11 cellular contexts compared by ENCODE assay signal in the genomic region with DNA sequence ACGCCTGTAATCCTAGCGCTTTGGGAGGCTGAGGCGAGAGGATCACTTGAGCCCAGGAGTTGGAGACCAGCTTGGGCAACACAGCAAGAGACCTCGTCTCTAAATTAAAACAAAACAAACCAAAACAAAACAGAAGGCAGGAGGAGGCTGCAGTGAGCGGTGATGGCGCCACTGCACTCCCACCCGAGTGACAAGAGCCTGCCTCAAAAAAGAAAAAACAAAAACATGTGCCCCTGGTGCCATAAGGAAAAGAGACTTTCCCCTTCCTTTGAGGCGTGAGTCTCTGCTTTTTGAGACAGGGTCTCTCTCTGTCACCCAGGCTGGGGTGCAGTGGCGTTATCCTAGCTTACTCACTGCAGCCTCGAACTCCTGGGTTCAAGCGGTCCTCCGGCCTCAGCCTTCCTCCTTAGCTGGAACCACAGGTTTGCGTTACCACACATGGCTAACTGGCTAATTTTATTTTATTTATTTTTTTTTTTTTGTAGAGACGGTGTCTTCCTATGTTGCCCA. TPM values are rescaled to one million over a fixed set of nuclear protein-coding genes. Genes with fewer than 3 reads are reported as not detected.
DNase-seq lines count a peak whose midpoint lies in the region; ATAC-seq and TF ChIP-seq lines count a peak whose summit lies in the region.
"Had no signal": no experiment of that assay in that cellular context is flagged by ENCODE, and none has a peak within 500 bp of the region (broad histone marks: within the 10 kb centered on the region; RNA-seq: fewer than 3 reads in every experiment).

No MANE protein-coding gene starts in this region.

- no peaks in the 10 kb centered on the region for H3K4me1 ChIP-seq in Loucy (ENCODE audit: insufficient read depth, low read length, poor library complexity, severe bottlenecking)
- H3K4me1 ChIP-seq in hepatocyte (ENCODE audit: insufficient read depth), result no peaks in the 10 kb centered on the region

- H3K4me3 Mint-ChIP-seq in T-helper 2 cell treated with Interferon-gamma antibody and Interleukin-4, amounts not matched to agents 5 μg/mL and 100 μg/mL, for 36 hours, result peak overlapping the region; percentile 34
- H3K4me3 Mint-ChIP-seq in stimulated activated naive B cell treated with anti-CD40 and anti-IgM and Interleukin-4, amounts not matched to agents 10 μg/mL and 1 μg/mL and 100 μg/mL, for 72 hours, result peak overlapping the region in 1 of 2 donors; percentile 32

- DNase-seq in T-helper 2 cell treated with Interferon-gamma antibody and Interleukin-4, amounts not matched to agents 5 μg/mL and 100 μg/mL, for 36 hours (ENCODE audit: low spot score), result no peak
- DNase-seq in T-helper 2 cell (no peak), hepatocyte (ENCODE audit: low spot score) (no peak), DMS 273 treated with DMSO at 0.1 percent for 48 hours (lab: John Stamatoyannopoulos, UW) (no peak), NOMO-1 treated with DMSO at 0.1 percent for 48 hours (lab: John Stamatoyannopoulos, UW; ENCODE audit: unreplicated experiment) (no peak)
- DNase-seq in stimulated activated naive B cell treated with anti-CD40 and anti-IgM and Interleukin-4, amounts not matched to agents 10 μg/mL and 1 μg/mL and 100 μg/mL, for 72 hours, result no peak
- DNase-seq: NCI-H2029 treated with DMSO at 0.1 percent for 48 hours, NCI-H774, RPMI8226 had no signal

- H3F3A ChIP-seq in Loucy (ENCODE audit: low read depth), result peaks cover 11% of the 10 kb centered on the region; the same call in 1 of the 2 replicates

- H3K4me3 ChIP-seq in Loucy (ENCODE audit: low read length, poor library complexity, severe bottlenecking), result no peak overlapping the region
- no peak overlapping the region for H3K4me3 ChIP-seq in hepatocyte

- 90% methylated on average over 14 of the region's 14 CpGs for WGBS in hepatocyte (ENCODE audit: low lambda C conversion rate, missing lambda C conversion rate)

- no peak for ATAC-seq in stimulated activated naive B cell treated with anti-CD40 and anti-IgM and Interleukin-4, amounts not matched to agents 10 μg/mL and 1 μg/mL and 100 μg/mL, for 72 hours (replicated peaks)
- ATAC-seq in GM19324 (IDR thresholded peaks at IDR 0.05; ENCODE audit: low FRiP score, unreplicated experiment), result no peak

- H3K27me3 Mint-ChIP-seq in T-helper 2 cell treated with Interferon-gamma antibody and Interleukin-4, amounts not matched to agents 5 μg/mL and 100 μg/mL, for 36 hours (ENCODE audit: low read depth), result no peaks in the 10 kb centered on the region
- H3K27me3 Mint-ChIP-seq in stimulated activated naive B cell treated with anti-CD40 and anti-IgM and Interleukin-4, amounts not matched to agents 10 μg/mL and 1 μg/mL and 100 μg/mL, for 72 hours, result no peaks in the 10 kb centered on the region

- H3K9me2 ChIP-seq in Loucy (replicated peaks; ENCODE audit: low read depth, low read length) (no peaks in the 10 kb centered on the region), hepatocyte (replicated peaks; ENCODE audit: insufficient read depth) (no peaks in the 10 kb centered on the region)

- no peaks in the 10 kb centered on the region for H3K9me3 Mint-ChIP-seq in T-helper 2 cell treated with Interferon-gamma antibody and Interleukin-4, amounts not matched to agents 5 μg/mL and 100 μg/mL, for 36 hours
- H3K9me3 Mint-ChIP-seq in stimulated activated naive B cell treated with anti-CD40 and anti-IgM and Interleukin-4, amounts not matched to agents 10 μg/mL and 1 μg/mL and 100 μg/mL, for 72 hours, result no peaks in the 10 kb centered on the region

- H3K9ac ChIP-seq in Loucy (ENCODE audit: low read depth, low read length, poor library complexity, severe bottlenecking), result no peak overlapping the region

- H4K20me1 ChIP-seq in Loucy (ENCODE audit: insufficient read depth, low read length, poor library complexity, severe bottlenecking) (no peaks in the 10 kb centered on the region), hepatocyte (ENCODE audit: insufficient read depth, poor library complexity, severe bottlenecking) (no peaks in the 10 kb centered on the region)

- H3K79me2 ChIP-seq in Loucy (ENCODE audit: insufficient read depth, low read length) (no peaks in the 10 kb centered on the region), hepatocyte (no peaks in the 10 kb centered on the region)

- H3K36me3 ChIP-seq in Loucy (ENCODE audit: insufficient read depth, low read length) (no peaks in the 10 kb centered on the region), hepatocyte (replicated peaks; ENCODE audit: insufficient read depth, low read depth) (no peaks in the 10 kb centered on the region)

- H3K27me3 ChIP-seq in Loucy (ENCODE audit: insufficient read depth, low read length, poor library complexity, severe bottlenecking) (no peaks in the 10 kb centered on the region), hepatocyte (no peaks in the 10 kb centered on the region)

- TF ChIP-seq CTCF in Loucy (conservative IDR thresholded peaks at IDR 0.05; ENCODE audit: low read length), result no peak
- no peak for TF ChIP-seq CTCF in hepatocyte (IDR thresholded peaks at IDR 0.05; ENCODE audit: poor library complexity)

- H3K27ac ChIP-seq in hepatocyte, result peak overlapping the region; percentile 23

- H3K4me2 ChIP-seq in Loucy (ENCODE audit: low read depth, low read length, poor library complexity, severe bottlenecking), result peak overlapping the region; percentile 57
- H3K4me2 ChIP-seq in hepatocyte, result no peak overlapping the region

- H3K36me3 Mint-ChIP-seq in T-helper 2 cell treated with Interferon-gamma antibody and Interleukin-4, amounts not matched to agents 5 μg/mL and 100 μg/mL, for 36 hours (ENCODE audit: low read depth), result no peaks in the 10 kb centered on the region
- H3K36me3 Mint-ChIP-seq in stimulated activated naive B cell treated with anti-CD40 and anti-IgM and Interleukin-4, amounts not matched to agents 10 μg/mL and 1 μg/mL and 100 μg/mL, for 72 hours, result peaks cover 1 to 3% of the 10 kb centered on the region in 2 donors

- H3K27ac Mint-ChIP-seq in T-helper 2 cell treated with Interferon-gamma antibody and Interleukin-4, amounts not matched to agents 5 μg/mL and 100 μg/mL, for 36 hours, result no peak overlapping the region
- H3K27ac Mint-ChIP-seq in stimulated activated naive B cell treated with anti-CD40 and anti-IgM and Interleukin-4, amounts not matched to agents 10 μg/mL and 1 μg/mL and 100 μg/mL, for 72 hours, result peak overlapping the region; percentile 95

- peaks cover 2% of the 10 kb centered on the region for H3K4me1 Mint-ChIP-seq in T-helper 2 cell treated with Interferon-gamma antibody and Interleukin-4, amounts not matched to agents 5 μg/mL and 100 μg/mL, for 36 hours (ENCODE audit: low read depth)
- H3K4me1 Mint-ChIP-seq in stimulated activated naive B cell treated with anti-CD40 and anti-IgM and Interleukin-4, amounts not matched to agents 10 μg/mL and 1 μg/mL and 100 μg/mL, for 72 hours, result peaks cover 11 to 30% of the 10 kb centered on the region in 2 donors

- H3K9me3 ChIP-seq in Loucy (ENCODE audit: insufficient read depth, low read depth, low read length) (no peaks in the 10 kb centered on the region), hepatocyte (ENCODE audit: low read depth) (no peaks in the 10 kb centered on the region)

- no peak overlapping the region for H2AFZ ChIP-seq in Loucy (ENCODE audit: low read length)
- H2AFZ ChIP-seq in hepatocyte, result no peak overlapping the region

RNA-seq across cellular contexts. Expression of a gene that starts 9.0 kb away (rescaled TPM):
- total RNA-seq in hepatocyte, result 42.1 and 49.1 TPM in 2 replicates
- 51.8 and 56.1 TPM in 2 replicates for polyA plus RNA-seq in hepatocyte
